2 cellular contexts compared by ENCODE assay signal in the genomic region with DNA sequence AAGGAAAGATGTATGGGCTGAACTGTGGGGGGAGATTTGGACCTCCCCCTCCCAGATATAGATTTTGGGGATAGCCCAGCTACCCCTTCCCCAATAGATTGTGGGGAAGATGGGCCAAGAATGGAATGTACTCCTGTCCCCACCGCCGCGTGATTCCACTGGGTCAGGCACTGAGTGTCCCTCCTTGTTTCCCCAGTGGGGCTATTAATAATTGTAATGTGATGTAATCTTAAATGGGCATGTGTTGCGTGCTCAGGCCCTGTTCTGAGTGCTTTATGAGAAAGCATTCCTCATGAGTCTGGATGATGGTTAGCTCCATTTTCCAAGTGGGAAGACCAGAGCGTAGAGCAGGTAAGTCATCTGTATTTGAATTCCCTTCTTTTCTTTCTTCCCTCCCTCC.
A peak's percentile ranks its signal among the peaks of the same experiment; 100 is the strongest.
TF ChIP-seq lines count a peak whose summit lies in the region.

No MANE protein-coding gene starts in this region.

TF ChIP-seq in GM23338, 12 proteins besides CTCF, POLR2A, EP300 and RAD21 (continues in another document):
- TF ChIP-seq, protein P1, sequence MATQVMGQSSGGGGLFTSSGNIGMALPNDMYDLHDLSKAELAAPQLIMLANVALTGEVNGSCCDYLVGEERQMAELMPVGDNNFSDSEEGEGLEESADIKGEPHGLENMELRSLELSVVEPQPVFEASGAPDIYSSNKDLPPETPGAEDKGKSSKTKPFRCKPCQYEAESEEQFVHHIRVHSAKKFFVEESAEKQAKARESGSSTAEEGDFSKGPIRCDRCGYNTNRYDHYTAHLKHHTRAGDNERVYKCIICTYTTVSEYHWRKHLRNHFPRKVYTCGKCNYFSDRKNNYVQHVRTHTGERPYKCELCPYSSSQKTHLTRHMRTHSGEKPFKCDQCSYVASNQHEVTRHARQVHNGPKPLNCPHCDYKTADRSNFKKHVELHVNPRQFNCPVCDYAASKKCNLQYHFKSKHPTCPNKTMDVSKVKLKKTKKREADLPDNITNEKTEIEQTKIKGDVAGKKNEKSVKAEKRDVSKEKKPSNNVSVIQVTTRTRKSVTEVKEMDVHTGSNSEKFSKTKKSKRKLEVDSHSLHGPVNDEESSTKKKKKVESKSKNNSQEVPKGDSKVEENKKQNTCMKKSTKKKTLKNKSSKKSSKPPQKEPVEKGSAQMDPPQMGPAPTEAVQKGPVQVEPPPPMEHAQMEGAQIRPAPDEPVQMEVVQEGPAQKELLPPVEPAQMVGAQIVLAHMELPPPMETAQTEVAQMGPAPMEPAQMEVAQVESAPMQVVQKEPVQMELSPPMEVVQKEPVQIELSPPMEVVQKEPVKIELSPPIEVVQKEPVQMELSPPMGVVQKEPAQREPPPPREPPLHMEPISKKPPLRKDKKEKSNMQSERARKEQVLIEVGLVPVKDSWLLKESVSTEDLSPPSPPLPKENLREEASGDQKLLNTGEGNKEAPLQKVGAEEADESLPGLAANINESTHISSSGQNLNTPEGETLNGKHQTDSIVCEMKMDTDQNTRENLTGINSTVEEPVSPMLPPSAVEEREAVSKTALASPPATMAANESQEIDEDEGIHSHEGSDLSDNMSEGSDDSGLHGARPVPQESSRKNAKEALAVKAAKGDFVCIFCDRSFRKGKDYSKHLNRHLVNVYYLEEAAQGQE (IDR thresholded peaks at IDR 0.05; ENCODE audit: unreplicated experiment): no peak
- TF ChIP-seq STAT1 (IDR thresholded peaks at IDR 0.05; ENCODE audit: unreplicated experiment): no peak
- no peak for TF ChIP-seq ZNF331 (CRISPR knock-in tag; IDR thresholded peaks at IDR 0.05; ENCODE audit: low read depth)
- TF ChIP-seq NANOG (IDR thresholded peaks at IDR 0.05; ENCODE audit: borderline replicate concordance): no peak
- TF ChIP-seq EZH2 (IDR thresholded peaks at IDR 0.05; ENCODE audit: low read depth, unreplicated experiment): no peak
- TF ChIP-seq POLR2AphosphoS5 (IDR thresholded peaks at IDR 0.05; ENCODE audit: low read depth): no peak
- no peak for TF ChIP-seq CREB1 (CRISPR knock-in tag; IDR thresholded peaks at IDR 0.05; ENCODE audit: low read depth)
- no peak for TF ChIP-seq JUNB (IDR thresholded peaks at IDR 0.05; ENCODE audit: unreplicated experiment)
- TF ChIP-seq EZH2phosphoT487 (IDR thresholded peaks at IDR 0.05; ENCODE audit: unreplicated experiment): no peak
- TF ChIP-seq, protein P2, sequence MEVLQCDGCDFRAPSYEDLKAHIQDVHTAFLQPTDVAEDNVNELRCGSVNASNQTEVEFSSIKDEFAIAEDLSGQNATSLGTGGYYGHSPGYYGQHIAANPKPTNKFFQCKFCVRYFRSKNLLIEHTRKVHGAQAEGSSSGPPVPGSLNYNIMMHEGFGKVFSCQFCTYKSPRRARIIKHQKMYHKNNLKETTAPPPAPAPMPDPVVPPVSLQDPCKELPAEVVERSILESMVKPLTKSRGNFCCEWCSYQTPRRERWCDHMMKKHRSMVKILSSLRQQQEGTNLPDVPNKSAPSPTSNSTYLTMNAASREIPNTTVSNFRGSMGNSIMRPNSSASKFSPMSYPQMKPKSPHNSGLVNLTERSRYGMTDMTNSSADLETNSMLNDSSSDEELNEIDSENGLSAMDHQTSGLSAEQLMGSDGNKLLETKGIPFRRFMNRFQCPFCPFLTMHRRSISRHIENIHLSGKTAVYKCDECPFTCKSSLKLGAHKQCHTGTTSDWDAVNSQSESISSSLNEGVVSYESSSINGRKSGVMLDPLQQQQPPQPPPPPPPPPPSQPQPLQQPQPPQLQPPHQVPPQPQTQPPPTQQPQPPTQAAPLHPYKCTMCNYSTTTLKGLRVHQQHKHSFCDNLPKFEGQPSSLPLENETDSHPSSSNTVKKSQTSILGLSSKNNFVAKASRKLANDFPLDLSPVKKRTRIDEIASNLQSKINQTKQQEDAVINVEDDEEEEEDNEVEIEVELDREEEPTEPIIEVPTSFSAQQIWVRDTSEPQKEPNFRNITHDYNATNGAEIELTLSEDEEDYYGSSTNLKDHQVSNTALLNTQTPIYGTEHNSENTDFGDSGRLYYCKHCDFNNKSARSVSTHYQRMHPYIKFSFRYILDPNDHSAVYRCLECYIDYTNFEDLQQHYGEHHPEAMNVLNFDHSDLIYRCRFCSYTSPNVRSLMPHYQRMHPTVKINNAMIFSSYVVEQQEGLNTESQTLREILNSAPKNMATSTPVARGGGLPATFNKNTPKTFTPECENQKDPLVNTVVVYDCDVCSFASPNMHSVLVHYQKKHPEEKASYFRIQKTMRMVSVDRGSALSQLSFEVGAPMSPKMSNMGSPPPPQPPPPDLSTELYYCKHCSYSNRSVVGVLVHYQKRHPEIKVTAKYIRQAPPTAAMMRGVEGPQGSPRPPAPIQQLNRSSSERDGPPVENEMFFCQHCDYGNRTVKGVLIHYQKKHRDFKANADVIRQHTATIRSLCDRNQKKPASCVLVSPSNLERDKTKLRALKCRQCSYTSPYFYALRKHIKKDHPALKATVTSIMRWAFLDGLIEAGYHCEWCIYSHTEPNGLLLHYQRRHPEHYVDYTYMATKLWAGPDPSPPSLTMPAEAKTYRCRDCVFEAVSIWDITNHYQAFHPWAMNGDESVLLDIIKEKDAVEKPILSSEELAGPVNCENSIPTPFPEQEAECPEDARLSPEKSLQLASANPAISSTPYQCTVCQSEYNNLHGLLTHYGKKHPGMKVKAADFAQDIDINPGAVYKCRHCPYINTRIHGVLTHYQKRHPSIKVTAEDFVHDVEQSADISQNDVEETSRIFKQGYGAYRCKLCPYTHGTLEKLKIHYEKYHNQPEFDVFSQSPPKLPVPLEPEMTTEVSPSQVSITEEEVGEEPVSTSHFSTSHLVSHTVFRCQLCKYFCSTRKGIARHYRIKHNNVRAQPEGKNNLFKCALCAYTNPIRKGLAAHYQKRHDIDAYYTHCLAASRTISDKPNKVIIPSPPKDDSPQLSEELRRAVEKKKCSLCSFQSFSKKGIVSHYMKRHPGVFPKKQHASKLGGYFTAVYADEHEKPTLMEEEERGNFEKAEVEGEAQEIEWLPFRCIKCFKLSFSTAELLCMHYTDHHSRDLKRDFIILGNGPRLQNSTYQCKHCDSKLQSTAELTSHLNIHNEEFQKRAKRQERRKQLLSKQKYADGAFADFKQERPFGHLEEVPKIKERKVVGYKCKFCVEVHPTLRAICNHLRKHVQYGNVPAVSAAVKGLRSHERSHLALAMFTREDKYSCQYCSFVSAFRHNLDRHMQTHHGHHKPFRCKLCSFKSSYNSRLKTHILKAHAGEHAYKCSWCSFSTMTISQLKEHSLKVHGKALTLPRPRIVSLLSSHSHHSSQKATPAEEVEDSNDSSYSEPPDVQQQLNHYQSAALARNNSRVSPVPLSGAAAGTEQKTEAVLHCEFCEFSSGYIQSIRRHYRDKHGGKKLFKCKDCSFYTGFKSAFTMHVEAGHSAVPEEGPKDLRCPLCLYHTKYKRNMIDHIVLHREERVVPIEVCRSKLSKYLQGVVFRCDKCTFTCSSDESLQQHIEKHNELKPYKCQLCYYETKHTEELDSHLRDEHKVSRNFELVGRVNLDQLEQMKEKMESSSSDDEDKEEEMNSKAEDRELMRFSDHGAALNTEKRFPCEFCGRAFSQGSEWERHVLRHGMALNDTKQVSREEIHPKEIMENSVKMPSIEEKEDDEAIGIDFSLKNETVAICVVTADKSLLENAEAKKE (CRISPR knock-in tag; IDR thresholded peaks at IDR 0.05): no peak
- TF ChIP-seq ZNF114 (CRISPR knock-in tag; IDR thresholded peaks at IDR 0.05): no peak

TF ChIP-seq in K562, 482 proteins besides CTCF, POLR2A, EP300 and RAD21:
- no peak for TF ChIP-seq ZNF41 (CRISPR knock-in tag; conservative IDR thresholded peaks at IDR 0.05)
- TF ChIP-seq IRF2 (CRISPR knock-in tag; IDR thresholded peaks at IDR 0.05): no peak
- no peak for TF ChIP-seq MECOM (CRISPR knock-in tag; IDR thresholded peaks at IDR 0.05)
- TF ChIP-seq, protein P3, sequence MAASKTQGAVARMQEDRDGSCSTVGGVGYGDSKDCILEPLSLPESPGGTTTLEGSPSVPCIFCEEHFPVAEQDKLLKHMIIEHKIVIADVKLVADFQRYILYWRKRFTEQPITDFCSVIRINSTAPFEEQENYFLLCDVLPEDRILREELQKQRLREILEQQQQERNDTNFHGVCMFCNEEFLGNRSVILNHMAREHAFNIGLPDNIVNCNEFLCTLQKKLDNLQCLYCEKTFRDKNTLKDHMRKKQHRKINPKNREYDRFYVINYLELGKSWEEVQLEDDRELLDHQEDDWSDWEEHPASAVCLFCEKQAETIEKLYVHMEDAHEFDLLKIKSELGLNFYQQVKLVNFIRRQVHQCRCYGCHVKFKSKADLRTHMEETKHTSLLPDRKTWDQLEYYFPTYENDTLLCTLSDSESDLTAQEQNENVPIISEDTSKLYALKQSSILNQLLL (CRISPR knock-in tag; IDR thresholded peaks at IDR 0.05; ENCODE audit: borderline replicate concordance): no peak
- TF ChIP-seq SIRT6 (IDR thresholded peaks at IDR 0.05; ENCODE audit: low read depth, low read length): peak; percentile 33
